20 cellular contexts compared by ENCODE assay signal in the genomic region with DNA sequence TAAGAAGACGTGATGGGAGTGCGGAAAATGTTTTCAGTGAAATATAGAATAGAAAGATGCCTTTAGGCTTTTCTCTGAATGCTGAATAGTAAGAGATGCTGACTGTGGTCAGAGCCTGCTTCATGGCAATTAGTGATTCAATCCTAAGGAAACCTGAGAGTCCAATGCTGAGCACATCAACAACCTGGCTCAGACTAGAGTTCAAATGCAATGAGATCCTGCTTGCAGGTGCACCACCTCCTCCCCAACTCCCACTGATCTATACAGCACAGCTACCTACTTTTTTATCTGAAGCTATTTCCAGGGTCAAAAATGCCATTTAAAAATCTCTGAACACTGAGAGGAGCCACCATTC.
A peak's percentile ranks its signal among the peaks of the same experiment; 100 is the strongest.
DNase-seq lines count a peak whose midpoint lies in the region; ATAC-seq and TF ChIP-seq lines count a peak whose summit lies in the region.
"Had no signal": no experiment of that assay in that cellular context is flagged by ENCODE, and none has a peak within 500 bp of the region (broad histone marks: within the 10 kb centered on the region; RNA-seq: fewer than 3 reads in every experiment).

No MANE protein-coding gene starts in this region.

- ATAC-seq in naive thymus-derived CD4-positive, alpha-beta T cell = no peak
- no peak for ATAC-seq in HG02885 (IDR thresholded peaks at IDR 0.05; ENCODE audit: poor library complexity, unreplicated experiment)
- ATAC-seq: SK-N-SH treated with all-trans-retinoic acid at 6 μM for 48 hours had no signal

- no peaks in the 10 kb centered on the region for H3K36me3 ChIP-seq in naive thymus-derived CD4-positive, alpha-beta T cell (ENCODE audit: control insufficient read depth in 2 of 3, insufficient read depth in 3 of 3, low read length in 3 of 3)
- H3K36me3 ChIP-seq: brain microvascular endothelial cell had no signal

- H3K27ac Mint-ChIP-seq in CD14-positive monocyte = peak overlapping the region in 5 of 7 donors; percentile 3 to 84 (median 58)
- H3K27ac Mint-ChIP-seq in activated T-helper 1 cell treated with anti-CD3 and anti-CD28 coated beads, Interleukin-12 subunit alpha, Interleukin-12 subunit beta, Interleukin-2, Interleukin-4 antibody, amounts not matched to agents 30 ng/mL and 10 ng/mL and 1 ng/mL, durations not matched to agents 14 hours and 24 hours and 36 hours = peak overlapping the region; percentile 35
- H3K27ac Mint-ChIP-seq in naive thymus-derived CD4-positive, alpha-beta T cell = peak overlapping the region in 8 of 9 donors; percentile 59 to 92 (median 86)

- no peak for DNase-seq in CD14-positive monocyte (ENCODE audit: low spot score)
- DNase-seq in ELF-1 (ENCODE audit: low read depth, low spot score) = peak; percentile 23
- no peak for DNase-seq in activated T-helper 1 cell treated with anti-CD3 and anti-CD28 coated beads, Interleukin-12 subunit alpha, Interleukin-12 subunit beta, Interleukin-2, Interleukin-4 antibody, amounts not matched to agents 30 ng/mL and 10 ng/mL and 1 ng/mL, durations not matched to agents 14 hours and 24 hours and 36 hours (ENCODE audit: low spot score)
- no peak for DNase-seq in naive thymus-derived CD4-positive, alpha-beta T cell
- no peak for DNase-seq in NCI-H146 (lab: John Stamatoyannopoulos, UW)
- no peak for DNase-seq in GM13976 (ENCODE audit: low spot score)
- no peak for DNase-seq in EL
- DNase-seq: activated CD8-positive, alpha-beta memory T cell treated with anti-CD3 and anti-CD28 coated beads for 24 hours; activated gamma-delta T cell; brain microvascular endothelial cell; DMS79; effector CD8-positive, alpha-beta T cell; GOT3; NCI-H1092; NCI-H510A; nucleus accumbens; small intestine; stimulated activated naive CD4-positive, alpha-beta T cell treated with Interleukin-2 at 50 U/mL for 16 hours had no signal

- peaks cover 0 to 2% (median 0%) of the 10 kb centered on the region in 3 donors for H3K27me3 Mint-ChIP-seq in CD14-positive monocyte (ENCODE audit: low read depth in 3 of 3)
- H3K27me3 Mint-ChIP-seq in activated T-helper 1 cell treated with anti-CD3 and anti-CD28 coated beads, Interleukin-12 subunit alpha, Interleukin-12 subunit beta, Interleukin-2, Interleukin-4 antibody, amounts not matched to agents 30 ng/mL and 10 ng/mL and 1 ng/mL, durations not matched to agents 14 hours and 24 hours and 36 hours (ENCODE audit: insufficient read depth) = no peaks in the 10 kb centered on the region
- H3K27me3 Mint-ChIP-seq in naive thymus-derived CD4-positive, alpha-beta T cell = no peaks in the 10 kb centered on the region

- no peaks in the 10 kb centered on the region for H3K27me3 ChIP-seq in naive thymus-derived CD4-positive, alpha-beta T cell (ENCODE audit: control insufficient read depth in 2 of 2, insufficient read depth in 2 of 2, low read length in 2 of 2)
- H3K27me3 ChIP-seq: brain microvascular endothelial cell had no signal

- intact Hi-C loops in CD14-positive monocyte (cut with micrococcal nuclease) = no loop called here
- intact Hi-C loops in activated T-helper 1 cell treated with anti-CD3 and anti-CD28 coated beads, Interleukin-12 subunit alpha, Interleukin-12 subunit beta, Interleukin-2, Interleukin-4 antibody, amounts not matched to agents 30 ng/mL and 10 ng/mL and 1 ng/mL, durations not matched to agents 14 hours and 24 hours and 36 hours (cut with micrococcal nuclease) = no loop called here
- intact Hi-C loops in naive thymus-derived CD4-positive, alpha-beta T cell (cut with micrococcal nuclease) = no loop called here

- H3K9me3 Mint-ChIP-seq in CD14-positive monocyte = peaks cover 0 to 3% (median 0%) of the 10 kb centered on the region in 7 donors
- H3K9me3 Mint-ChIP-seq in activated T-helper 1 cell treated with anti-CD3 and anti-CD28 coated beads, Interleukin-12 subunit alpha, Interleukin-12 subunit beta, Interleukin-2, Interleukin-4 antibody, amounts not matched to agents 30 ng/mL and 10 ng/mL and 1 ng/mL, durations not matched to agents 14 hours and 24 hours and 36 hours = no peaks in the 10 kb centered on the region
- no peaks in the 10 kb centered on the region for H3K9me3 Mint-ChIP-seq in naive thymus-derived CD4-positive, alpha-beta T cell

- in situ Hi-C loops in GM13976 (cut with MboI; ENCODE audit: low sequenced_read_pairs, unreplicated experiment) = no loop called here

- no peaks in the 10 kb centered on the region for H3K9me3 ChIP-seq in naive thymus-derived CD4-positive, alpha-beta T cell (ENCODE audit: control insufficient read depth in 2 of 3, low read length in 3 of 3)

- H3K36me3 Mint-ChIP-seq in CD14-positive monocyte = peaks cover 0 to 12% of the 10 kb centered on the region in 2 donors
- H3K36me3 Mint-ChIP-seq in activated T-helper 1 cell treated with anti-CD3 and anti-CD28 coated beads, Interleukin-12 subunit alpha, Interleukin-12 subunit beta, Interleukin-2, Interleukin-4 antibody, amounts not matched to agents 30 ng/mL and 10 ng/mL and 1 ng/mL, durations not matched to agents 14 hours and 24 hours and 36 hours (ENCODE audit: low read depth) = peaks cover 5% of the 10 kb centered on the region
- H3K36me3 Mint-ChIP-seq in naive thymus-derived CD4-positive, alpha-beta T cell = peaks cover 0 to 29% (median 11%) of the 10 kb centered on the region in 5 donors

- H3K27ac ChIP-seq in naive thymus-derived CD4-positive, alpha-beta T cell (ENCODE audit: low read depth, low read length) = peak overlapping the region; percentile 51
- H3K27ac ChIP-seq: brain microvascular endothelial cell had no signal

- no peak overlapping the region for H3K4me3 ChIP-seq in naive thymus-derived CD4-positive, alpha-beta T cell (ENCODE audit: low read length)

- POLR2A ChIA-PET in naive thymus-derived CD4-positive, alpha-beta T cell (lab: Charles Lee) = interaction anchor here (0.7 kb wide), 1 partner anchor 20 kb away, joined by 3 read pairs; no protein-coding TSS in a partner anchor

- peaks cover 25 to 65% of the 10 kb centered on the region in 2 donors for H3K4me1 ChIP-seq in naive thymus-derived CD4-positive, alpha-beta T cell (ENCODE audit: control insufficient read depth in 2 of 2, insufficient read depth in 2 of 2, low read length in 2 of 2)

- TF ChIP-seq CTCF in CD14-positive monocyte (IDR thresholded peaks at IDR 0.05) (no peak), GM13976 (IDR thresholded peaks at IDR 0.05; ENCODE audit: borderline replicate concordance, control extremely low read depth, extremely low read depth, insufficient read depth, missing control alignments) (no peak)

- no peak overlapping the region for H3K4me3 Mint-ChIP-seq in CD14-positive monocyte
- no peak overlapping the region for H3K4me3 Mint-ChIP-seq in activated T-helper 1 cell treated with anti-CD3 and anti-CD28 coated beads, Interleukin-12 subunit alpha, Interleukin-12 subunit beta, Interleukin-2, Interleukin-4 antibody, amounts not matched to agents 30 ng/mL and 10 ng/mL and 1 ng/mL, durations not matched to agents 14 hours and 24 hours and 36 hours
- H3K4me3 Mint-ChIP-seq in naive thymus-derived CD4-positive, alpha-beta T cell = peak overlapping the region in 9 of 10 donors; percentile 4 to 71 (median 36)

- H3K4me1 Mint-ChIP-seq in CD14-positive monocyte = peaks cover 82% of the 10 kb centered on the region
- peaks cover 45% of the 10 kb centered on the region for H3K4me1 Mint-ChIP-seq in activated T-helper 1 cell treated with anti-CD3 and anti-CD28 coated beads, Interleukin-12 subunit alpha, Interleukin-12 subunit beta, Interleukin-2, Interleukin-4 antibody, amounts not matched to agents 30 ng/mL and 10 ng/mL and 1 ng/mL, durations not matched to agents 14 hours and 24 hours and 36 hours (ENCODE audit: low read depth)
- peaks cover 50 to 94% (median 87%) of the 10 kb centered on the region in 7 donors for H3K4me1 Mint-ChIP-seq in naive thymus-derived CD4-positive, alpha-beta T cell

- CTCF ChIA-PET in naive thymus-derived CD4-positive, alpha-beta T cell (lab: Charles Lee) = interaction anchor here (1.0 kb wide), 1 partner anchor 136 kb away, joined by 3 read pairs; no protein-coding TSS in a partner anchor

Comparison
In these comparisons a context has a peak if more than half of its experiments do, and no peak if none do; other contexts are left out.
1. H3K27ac Mint-ChIP-seq: peak in every context shown above with its lines; median percentile 86 in naive thymus-derived CD4-positive, alpha-beta T cell; 58 in CD14-positive monocyte; 35 in activated T-helper 1 cell treated with anti-CD3 and anti-CD28 coated beads, Interleukin-12 subunit alpha, Interleukin-12 subunit beta, Interleukin-2, Interleukin-4 antibody, amounts not matched to agents 30 ng/mL and 10 ng/mL and 1 ng/mL, durations not matched to agents 14 hours and 24 hours and 36 hours.
2. H3K4me3 Mint-ChIP-seq: peak in naive thymus-derived CD4-positive, alpha-beta T cell (9 of 10); none in CD14-positive monocyte (0 of 2) and activated T-helper 1 cell treated with anti-CD3 and anti-CD28 coated beads, Interleukin-12 subunit alpha, Interleukin-12 subunit beta, Interleukin-2, Interleukin-4 antibody, amounts not matched to agents 30 ng/mL and 10 ng/mL and 1 ng/mL, durations not matched to agents 14 hours and 24 hours and 36 hours (single experiment).